28 cellular contexts compared by ENCODE assay signal in the genomic region with DNA sequence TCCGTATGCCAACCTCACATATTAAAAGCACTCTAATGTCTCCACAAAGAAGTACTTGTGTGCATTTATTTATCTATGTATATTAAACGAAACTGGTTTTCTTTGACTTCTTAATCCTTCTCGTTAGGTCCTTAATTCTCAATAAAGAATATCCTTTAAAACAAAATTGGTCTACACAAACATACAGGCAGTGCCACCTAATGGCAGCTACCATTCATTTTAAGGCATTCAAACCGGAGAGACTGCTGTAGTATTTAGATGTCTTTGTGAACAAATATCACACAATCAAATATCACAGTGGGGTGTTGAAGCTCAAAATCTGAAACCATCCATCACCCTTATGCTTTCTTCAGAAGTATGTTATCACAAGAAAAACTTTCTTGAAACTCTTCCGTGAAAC.
DNase-seq lines count a peak whose midpoint lies in the region; ATAC-seq, FAIRE-seq and TF ChIP-seq lines count a peak whose summit lies in the region.
"Had no signal": no experiment of that assay in that cellular context is flagged by ENCODE, and none has a peak within 500 bp of the region (broad histone marks: within the 10 kb centered on the region; RNA-seq: fewer than 3 reads in every experiment).

No MANE protein-coding gene starts in this region.

- H3K36me3 Mint-ChIP-seq in WTC11, result 0 out of 2 replicates have a peak, but pooled peaks cover 4% of the 10 kb centered on the region
- H3K36me3 Mint-ChIP-seq: IgD-negative memory B cell; immature natural killer cell; memory B cell; naive thymus-derived CD8-positive, alpha-beta T cell; stimulated activated memory B cell treated with anti-CD40 and anti-IgM and Interleukin-4, amounts not matched to agents 10 μg/mL and 1 μg/mL and 100 μg/mL, for 72 hours had no signal

- no peaks in the 10 kb centered on the region for H3K9me3 ChIP-seq in keratinocyte (ENCODE audit: control insufficient read depth, low read depth, low read length)
- peaks cover 0 to 7% (median 0%) of the 10 kb centered on the region in 4 donors for H3K9me3 ChIP-seq in tibial nerve
- H3K9me3 ChIP-seq: Caco-2, testis had no signal

- H3K27me3 Mint-ChIP-seq in WTC11 (ENCODE audit: low read depth), result no peaks in the 10 kb centered on the region
- H3K27me3 Mint-ChIP-seq: activated B cell treated with CpG ODN at 0.5 μM for 24 hours; activated CD8-positive, alpha-beta T cell treated with anti-CD3 and anti-CD28 coated beads for 36 hours; central memory CD8-positive, alpha-beta T cell; IgD-negative memory B cell; stimulated activated memory B cell treated with anti-CD40 and anti-IgM and Interleukin-4, amounts not matched to agents 10 μg/mL and 1 μg/mL and 100 μg/mL, for 72 hours had no signal

- no peak overlapping the region for H3K4me3 Mint-ChIP-seq in WTC11
- H3K4me3 Mint-ChIP-seq: activated B cell treated with CpG ODN at 0.5 μM for 24 hours; activated CD8-positive, alpha-beta T cell treated with anti-CD3 and anti-CD28 coated beads for 36 hours; central memory CD8-positive, alpha-beta T cell; IgD-negative memory B cell; immature natural killer cell; memory B cell; naive thymus-derived CD8-positive, alpha-beta T cell; stimulated activated memory B cell treated with anti-CD40 and anti-IgM and Interleukin-4, amounts not matched to agents 10 μg/mL and 1 μg/mL and 100 μg/mL, for 72 hours; T-helper 1 cell treated with Interleukin-12 subunit alpha and Interleukin-12 subunit beta and Interleukin-4 antibody, amounts not matched to agents 30 μg/mL and 1 μg/mL, for 36 hours had no signal

- H3K4me1 Mint-ChIP-seq in WTC11, result peaks cover 11% of the 10 kb centered on the region
- H3K4me1 Mint-ChIP-seq: activated B cell treated with CpG ODN at 0.5 μM for 24 hours; central memory CD8-positive, alpha-beta T cell; IgD-negative memory B cell; immature natural killer cell; memory B cell; naive thymus-derived CD8-positive, alpha-beta T cell; stimulated activated memory B cell treated with anti-CD40 and anti-IgM and Interleukin-4, amounts not matched to agents 10 μg/mL and 1 μg/mL and 100 μg/mL, for 72 hours had no signal

- H3K4me2 ChIP-seq in keratinocyte (ENCODE audit: control insufficient read depth, extremely low read depth, insufficient read depth, low read depth, low read length), result no peak overlapping the region

- peaks cover 15% of the 10 kb centered on the region for H3K9me3 Mint-ChIP-seq in WTC11
- H3K9me3 Mint-ChIP-seq: activated CD8-positive, alpha-beta T cell treated with anti-CD3 and anti-CD28 coated beads for 36 hours; central memory CD8-positive, alpha-beta T cell; T-helper 1 cell treated with Interleukin-12 subunit alpha and Interleukin-12 subunit beta and Interleukin-4 antibody, amounts not matched to agents 30 μg/mL and 1 μg/mL, for 36 hours had no signal

- no peaks in the 10 kb centered on the region for H4K20me1 ChIP-seq in keratinocyte (ENCODE audit: control insufficient read depth, extremely low read depth, insufficient read depth, low read length)

- CTCF ChIA-PET in WTC11 (lab: Charles Lee), result interaction anchor here (1.4 to 2.0 kb wide), 2 partner anchors 39 to 246 kb away, joined by 3 to 9 read pairs; no protein-coding TSS in a partner anchor

- POLR2A ChIA-PET in WTC11 (lab: Charles Lee), result no interaction called here

- no peak for TF ChIP-seq EP300 in tibial nerve (IDR thresholded peaks at IDR 0.05)

- H3K9me1 ChIP-seq in keratinocyte (ENCODE audit: control insufficient read depth, extremely low read depth, insufficient read depth, low read length), result no peaks in the 10 kb centered on the region

- ATAC-seq in WTC11 (peak; percentile 53), HG02870 (IDR thresholded peaks at IDR 0.05; ENCODE audit: unreplicated experiment) (no peak)
- ATAC-seq: activated CD8-positive, alpha-beta T cell treated with anti-CD3 and anti-CD28 coated beads for 36 hours; heart left ventricle; naive thymus-derived CD8-positive, alpha-beta T cell; sciatic nerve; stimulated activated memory B cell treated with anti-CD40 and anti-IgM and Interleukin-4, amounts not matched to agents 10 μg/mL and 1 μg/mL and 100 μg/mL, for 72 hours had no signal

- H3K27ac ChIP-seq in keratinocyte (ENCODE audit: control insufficient read depth, insufficient read depth, low read length) (no peak overlapping the region), tibial nerve (no peak overlapping the region)
- H3K27ac ChIP-seq: heart left ventricle, parathyroid adenoma, testis had no signal

- no peak for DNase-seq in GM06990 (ENCODE audit: extremely low read depth, insufficient read length)
- DNase-seq in WTC11 (ENCODE audit: low spot score), result no peak
- no peak for DNase-seq in keratinocyte (ENCODE audit: low read depth, low spot score)
- no peak for DNase-seq in medulla oblongata (ENCODE audit: extremely low spot score)
- DNase-seq in tibial nerve (ENCODE audit: low spot score in 2 of 2), result no peak
- DNase-seq: activated B cell treated with CpG ODN at 0.5 μM for 24 hours; activated CD8-positive, alpha-beta T cell treated with anti-CD3 and anti-CD28 coated beads for 36 hours; activated naive CD4-positive, alpha-beta T cell; activated T-cell treated with anti-CD3 and anti-CD28 coated beads, Interleukin-2, amount 50 U/mL, for 1 hour; Caco-2; effector CD8-positive, alpha-beta T cell; EL; heart left ventricle; immature natural killer cell; naive thymus-derived CD8-positive, alpha-beta T cell; NCI-H1048; NCI-H526; SHP77 treated with DMSO at 0.1 percent for 48 hours; testis had no signal

- H3K27me3 ChIP-seq in GM06990 (replicated peaks; ENCODE audit: control insufficient read depth, insufficient read depth, low read length) (no peaks in the 10 kb centered on the region), keratinocyte (ENCODE audit: control insufficient read depth, extremely low read depth, insufficient read depth, low read length) (no peaks in the 10 kb centered on the region), tibial nerve (no peaks in the 10 kb centered on the region)
- H3K27me3 ChIP-seq: heart left ventricle, testis had no signal

- FAIRE-seq in keratinocyte (lab: Jason Lieb, UNC), result no peak

- TF ChIP-seq CTCF in GM06990 (IDR thresholded peaks at IDR 0.05; ENCODE audit: insufficient read depth, low read length, poor library complexity, severe bottlenecking), result peak; percentile 11
- peak; percentile 20; the same call in 1 of the 2 replicates for TF ChIP-seq CTCF in LNCAP (IDR thresholded peaks at IDR 0.05)
- no peak for TF ChIP-seq CTCF in WTC11 (IDR thresholded peaks at IDR 0.05)
- TF ChIP-seq CTCF in keratinocyte (optimal IDR thresholded peaks at IDR 0.05 in 1 of 3, IDR thresholded peaks at IDR 0.05 in 1 of 3, conservative IDR thresholded peaks at IDR 0.05 in 1 of 3; ENCODE audit: extremely low read depth in 1 of 3, insufficient read depth in 2 of 3, low read length in 3 of 3), result peak in 2 of 3 experiments; percentile 19 to 29
- TF ChIP-seq CTCF in tibial nerve (IDR thresholded peaks at IDR 0.05), result no peak

- H3K36me3 ChIP-seq in GM06990 (ENCODE audit: control insufficient read depth, insufficient read depth, low read length) (no peaks in the 10 kb centered on the region), keratinocyte (ENCODE audit: control insufficient read depth in 2 of 2, extremely low read depth in 1 of 2, insufficient read depth in 2 of 2, low read length in 2 of 2) (no peaks in the 10 kb centered on the region), tibial nerve (no peaks in the 10 kb centered on the region)
- H3K36me3 ChIP-seq: heart left ventricle had no signal

- H3K79me2 ChIP-seq in keratinocyte (ENCODE audit: control insufficient read depth, insufficient read depth, low read length), result no peaks in the 10 kb centered on the region
- H3K79me2 ChIP-seq: parathyroid adenoma had no signal

- no peak overlapping the region for H3K9ac ChIP-seq in keratinocyte (ENCODE audit: control insufficient read depth, extremely low read depth, insufficient read depth, low read length)
- H3K9ac ChIP-seq: parathyroid adenoma had no signal

- H3K4me3 ChIP-seq in GM06990 (replicated peaks; ENCODE audit: low read depth, low read length), result no peak overlapping the region
- no peak overlapping the region for H3K4me3 ChIP-seq in keratinocyte (ENCODE audit: control insufficient read depth in 2 of 3, extremely low read depth in 1 of 3, insufficient read depth in 2 of 3, low read depth in 1 of 3, low read length in 3 of 3)
- no peak overlapping the region for H3K4me3 ChIP-seq in tibial nerve
- H3K4me3 ChIP-seq: heart left ventricle, testis had no signal

- H2AFZ ChIP-seq in keratinocyte (ENCODE audit: control insufficient read depth, low read length), result no peak overlapping the region
- H2AFZ ChIP-seq: parathyroid adenoma had no signal

- WGBS in tibial nerve, 2 donors, result 78 to 81% methylated on average over 5 of the region's 5 CpGs

- H3K4me1 ChIP-seq in keratinocyte (ENCODE audit: control insufficient read depth, extremely low read depth, insufficient read depth, low read length) (no peaks in the 10 kb centered on the region), tibial nerve (no peaks in the 10 kb centered on the region)
- H3K4me1 ChIP-seq: Caco-2, heart left ventricle, parathyroid adenoma, testis had no signal

- dilution Hi-C loops in keratinocyte (cut with MboI; ENCODE audit: extremely low pct_ligation_motif_present, low sequenced_read_pairs), result no loop called here

- TF ChIP-seq POLR2A in tibial nerve (IDR thresholded peaks at IDR 0.05), result no peak

- no peak overlapping the region for H3K27ac Mint-ChIP-seq in WTC11
- H3K27ac Mint-ChIP-seq: activated B cell treated with CpG ODN at 0.5 μM for 24 hours; activated CD8-positive, alpha-beta T cell treated with anti-CD3 and anti-CD28 coated beads for 36 hours; IgD-negative memory B cell; immature natural killer cell; memory B cell; naive thymus-derived CD8-positive, alpha-beta T cell; stimulated activated memory B cell treated with anti-CD40 and anti-IgM and Interleukin-4, amounts not matched to agents 10 μg/mL and 1 μg/mL and 100 μg/mL, for 72 hours; T-helper 1 cell treated with Interleukin-12 subunit alpha and Interleukin-12 subunit beta and Interleukin-4 antibody, amounts not matched to agents 30 μg/mL and 1 μg/mL, for 36 hours had no signal

TF ChIP-seq in WTC11, 78 proteins besides CTCF, POLR2A, EP300 and RAD21 (continues in another document):
- TF ChIP-seq ZBTB21 (CRISPR knock-in tag; IDR thresholded peaks at IDR 0.05; ENCODE audit: borderline replicate concordance) (no peak), ZNF138 (CRISPR knock-in tag; conservative IDR thresholded peaks at IDR 0.05) (no peak), ZNF396 (CRISPR knock-in tag; IDR thresholded peaks at IDR 0.05; ENCODE audit: borderline replicate concordance) (no peak)

Comparison
In these comparisons a context has a peak if more than half of its experiments do, and no peak if none do; other contexts are left out.
1. CTCF ChIP-seq: peak in GM06990 (single experiment), LNCAP (single experiment) and keratinocyte (2 of 3); none in WTC11 (single experiment) and tibial nerve (0 of 5).